16 cellular contexts compared by ENCODE assay signal in genomic region chr17:19311016-19311415, GRCh38. TPM values are rescaled to one million over a fixed set of nuclear protein-coding genes. Genes with fewer than 3 reads are reported as not detected.
DNase-seq lines count a peak whose midpoint lies in the region; ATAC-seq and TF ChIP-seq lines count a peak whose summit lies in the region.
"Had no signal": no experiment of that assay in that cellular context is flagged by ENCODE, and none has a peak within 500 bp of the region (broad histone marks: within the 10 kb centered on the region; RNA-seq: fewer than 3 reads in every experiment).

No MANE protein-coding gene starts in this region.

- peaks cover 9 to 14% of the 10 kb centered on the region in 2 donors for H3K4me1 Mint-ChIP-seq in natural killer cell

- H3K4me2 ChIP-seq in SK-N-SH (peak overlapping the region; percentile 34; the same call in 1 of the 2 replicates), MM.1S (ENCODE audit: low read depth, low read length) (no peak overlapping the region)

- no peaks in the 10 kb centered on the region for H3K27me3 ChIP-seq in SK-N-SH (ENCODE audit: insufficient read depth)
- no peaks in the 10 kb centered on the region for H3K27me3 ChIP-seq in MM.1S (replicated peaks; ENCODE audit: insufficient read depth, low read length)
- H3K27me3 ChIP-seq: Peyer's patch had no signal

- ATAC-seq in SK-N-SH treated with all-trans-retinoic acid at 6 μM for 48 hours (no peak), GM18520 (IDR thresholded peaks at IDR 0.05; ENCODE audit: unreplicated experiment) (no peak), natural killer cell (no peak)

- TF ChIP-seq RAD21 in SK-N-SH (IDR thresholded peaks at IDR 0.05; ENCODE audit: low read length): no peak

- H3K27ac ChIP-seq in SK-N-SH (ENCODE audit: low read depth in 2 of 2, low read length in 1 of 2): peak overlapping the region in 1 of 2 experiments; percentile 77; a peak in 2 of 4 replicates
- peak overlapping the region; percentile 24 for H3K27ac ChIP-seq in angular gyrus (ENCODE audit: low read depth, low read length)
- peak overlapping the region; percentile 78 for H3K27ac ChIP-seq in substantia nigra (ENCODE audit: low read depth, low read length, poor library complexity, severe bottlenecking)
- H3K27ac ChIP-seq in MM.1S (ENCODE audit: low read length): no peak overlapping the region
- H3K27ac ChIP-seq: 22Rv1, Peyer's patch had no signal

- H2AFZ ChIP-seq in SK-N-SH (ENCODE audit: low read depth) (no peak overlapping the region), MM.1S (ENCODE audit: low read length) (no peak overlapping the region)

- H3K4me1 ChIP-seq in SK-N-SH (ENCODE audit: control insufficient read depth in 1 of 2, insufficient read depth in 2 of 2, low read depth in 1 of 2, low read length in 1 of 2) (peaks cover 10 to 16% of the 10 kb centered on the region in 2 experiments; a peak in 3 of 4 replicates), MM.1S (ENCODE audit: low read length) (peaks cover 38% of the 10 kb centered on the region)

- H3K79me2 ChIP-seq in SK-N-SH (ENCODE audit: insufficient read depth): no peaks in the 10 kb centered on the region
- H3K79me2 ChIP-seq in MM.1S (ENCODE audit: low read length): peaks cover 8% of the 10 kb centered on the region; the same call in 1 of the 2 replicates

- H3K9me2 ChIP-seq in SK-N-SH: no peaks in the 10 kb centered on the region
- no peaks in the 10 kb centered on the region for H3K9me2 ChIP-seq in MM.1S (replicated peaks; ENCODE audit: insufficient read depth, low read length)

- H3K36me3 Mint-ChIP-seq in natural killer cell: no peaks in the 10 kb centered on the region

- no peak overlapping the region for H3K4me3 Mint-ChIP-seq in natural killer cell

- intact Hi-C loops in natural killer cell (cut with micrococcal nuclease): no loop called here

- TF ChIP-seq EP300 in SK-N-SH (IDR thresholded peaks at IDR 0.05; ENCODE audit: borderline replicate concordance in 1 of 2, low read depth in 1 of 2, low read length in 1 of 2): no peak

- H3K9me3 Mint-ChIP-seq in natural killer cell: no peaks in the 10 kb centered on the region

- H3K9ac ChIP-seq in SK-N-SH (no peak overlapping the region), MM.1S (ENCODE audit: low read length) (no peak overlapping the region)

- POLR2A ChIA-PET in SK-N-SH (lab: Yijun Ruan, JAX): no interaction called here

- WGBS in SK-N-SH (ENCODE audit: low lambda C conversion rate): 93% methylated on average over 5 of the region's 5 CpGs

- H3K4me3 ChIP-seq in SK-N-SH (ENCODE audit: low read depth in 2 of 2, low read length in 1 of 2): no peak overlapping the region
- H3K4me3 ChIP-seq in MM.1S (ENCODE audit: low read length): no peak overlapping the region
- H3K4me3 ChIP-seq: Peyer's patch had no signal

- H3F3A ChIP-seq in SK-N-SH (replicated peaks; ENCODE audit: insufficient read depth): peaks cover 8% of the 10 kb centered on the region
- H3F3A ChIP-seq in MM.1S (ENCODE audit: insufficient read depth, low read length): peaks cover 22% of the 10 kb centered on the region

- CTCF ChIA-PET in SK-N-SH (lab: Yijun Ruan, JAX): no interaction called here

- H3K9me3 ChIP-seq in SK-N-SH: no peaks in the 10 kb centered on the region
- no peaks in the 10 kb centered on the region for H3K9me3 ChIP-seq in MM.1S (replicated peaks; ENCODE audit: insufficient read depth, low read length)
- H3K9me3 ChIP-seq: Peyer's patch had no signal

- DNase-seq in SK-N-SH (no peak), islet precursor cell (peak; percentile 27), substantia nigra (lab: John Stamatoyannopoulos, UW) (peak in 1 of 49 donors; percentile 17), MM.1S (no peak), natural killer cell (no peak)
- DNase-seq: H7, Karpas-422, NCI-H1105 treated with DMSO at 0.1 percent for 48 hours, NCI-H187 treated with DMSO at 0.1 percent for 48 hours, NCI-H510A, NCI-H82, Peyer's patch had no signal

- no peaks in the 10 kb centered on the region for H4K20me1 ChIP-seq in SK-N-SH (ENCODE audit: insufficient read depth)
- no peaks in the 10 kb centered on the region for H4K20me1 ChIP-seq in MM.1S (ENCODE audit: insufficient read depth, low read length)

- peaks cover 19 to 37% of the 10 kb centered on the region in 2 experiments for H3K36me3 ChIP-seq in SK-N-SH (replicated peaks in 1 of 2; ENCODE audit: control insufficient read depth in 1 of 2, insufficient read depth in 2 of 2, low read length in 1 of 2)
- H3K36me3 ChIP-seq in MM.1S (replicated peaks; ENCODE audit: insufficient read depth, low read length): no peaks in the 10 kb centered on the region

- TF ChIP-seq CTCF in SK-N-SH (IDR thresholded peaks at IDR 0.05) (no peak), MM.1S (IDR thresholded peaks at IDR 0.05; ENCODE audit: low read length) (no peak), natural killer cell (IDR thresholded peaks at IDR 0.05) (no peak)

- no peak overlapping the region for H3K27ac Mint-ChIP-seq in natural killer cell

- H3K27me3 Mint-ChIP-seq in natural killer cell (ENCODE audit: low read depth in 2 of 2): peaks cover 0 to 2% of the 10 kb centered on the region in 2 donors

TF ChIP-seq in SK-N-SH, 30 proteins besides CTCF, POLR2A, EP300 and RAD21 (continues in another document):
- TF ChIP-seq GATA2 (CRISPR knock-in tag; IDR thresholded peaks at IDR 0.05) (no peak), ELF1 (IDR thresholded peaks at IDR 0.05) (no peak), GABPA (IDR thresholded peaks at IDR 0.05; ENCODE audit: low read depth) (no peak)
- TF ChIP-seq, protein P1, sequence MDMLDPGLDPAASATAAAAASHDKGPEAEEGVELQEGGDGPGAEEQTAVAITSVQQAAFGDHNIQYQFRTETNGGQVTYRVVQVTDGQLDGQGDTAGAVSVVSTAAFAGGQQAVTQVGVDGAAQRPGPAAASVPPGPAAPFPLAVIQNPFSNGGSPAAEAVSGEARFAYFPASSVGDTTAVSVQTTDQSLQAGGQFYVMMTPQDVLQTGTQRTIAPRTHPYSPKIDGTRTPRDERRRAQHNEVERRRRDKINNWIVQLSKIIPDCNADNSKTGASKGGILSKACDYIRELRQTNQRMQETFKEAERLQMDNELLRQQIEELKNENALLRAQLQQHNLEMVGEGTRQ (IDR thresholded peaks at IDR 0.05; ENCODE audit: borderline replicate concordance, low read depth, low read length): no peak

TF ChIP-seq in SK-N-SH treated with all-trans-retinoic acid at 6 μM for 48 hours, 23 proteins besides CTCF, POLR2A, EP300 and RAD21:
- TF ChIP-seq RARB (CRISPR knock-in tag; IDR thresholded peaks at IDR 0.05): no peak
- TF ChIP-seq TSHZ2 (CRISPR knock-in tag; IDR thresholded peaks at IDR 0.05): no peak
- no peak for TF ChIP-seq ZNF8 (CRISPR knock-in tag; IDR thresholded peaks at IDR 0.05)
- no peak for TF ChIP-seq ZC3H10 (CRISPR knock-in tag; IDR thresholded peaks at IDR 0.05)
- TF ChIP-seq ZNF70 (CRISPR knock-in tag; IDR thresholded peaks at IDR 0.05): no peak
- no peak for TF ChIP-seq OSR1 (CRISPR knock-in tag; IDR thresholded peaks at IDR 0.05)
- no peak for TF ChIP-seq BACH2 (CRISPR knock-in tag; IDR thresholded peaks at IDR 0.05; ENCODE audit: borderline replicate concordance)
- TF ChIP-seq ISL1 (CRISPR knock-in tag; IDR thresholded peaks at IDR 0.05): no peak
- no peak for TF ChIP-seq ARNTL (CRISPR knock-in tag; IDR thresholded peaks at IDR 0.05; ENCODE audit: borderline replicate concordance, low read depth)
- no peak for TF ChIP-seq ZNF565 (CRISPR knock-in tag; conservative IDR thresholded peaks at IDR 0.05; ENCODE audit: low read depth)
- TF ChIP-seq CSDC2 (CRISPR knock-in tag; IDR thresholded peaks at IDR 0.05): no peak
- TF ChIP-seq CSRNP3 (CRISPR knock-in tag; IDR thresholded peaks at IDR 0.05): no peak
- no peak for TF ChIP-seq ESRRG (CRISPR knock-in tag; IDR thresholded peaks at IDR 0.05)
- TF ChIP-seq TOX (CRISPR knock-in tag; IDR thresholded peaks at IDR 0.05; ENCODE audit: borderline replicate concordance): no peak
- TF ChIP-seq PPARA (CRISPR knock-in tag; IDR thresholded peaks at IDR 0.05; ENCODE audit: borderline replicate concordance): no peak

RNA-seq across cellular contexts. Expression of gene B9D1, which starts 51.5 kb away (rescaled TPM):
- 75.0 and 81.6 TPM in 2 replicates for polyA plus RNA-seq in SK-N-SH (2012; rRNA removed)
- 56.1 and 64.8 TPM in 2 replicates for polyA plus RNA-seq in SK-N-SH (2012; cell fraction: cytosol; rRNA removed)
- polyA plus RNA-seq in SK-N-SH (2012; cell fraction: nucleus; rRNA removed): 81.5 and 92.1 TPM in 2 replicates
- 1 to 10 TPM; 3.1 to 7.5 (median 3.7) TPM for total RNA-seq in natural killer cell
